In the genomic region with DNA sequence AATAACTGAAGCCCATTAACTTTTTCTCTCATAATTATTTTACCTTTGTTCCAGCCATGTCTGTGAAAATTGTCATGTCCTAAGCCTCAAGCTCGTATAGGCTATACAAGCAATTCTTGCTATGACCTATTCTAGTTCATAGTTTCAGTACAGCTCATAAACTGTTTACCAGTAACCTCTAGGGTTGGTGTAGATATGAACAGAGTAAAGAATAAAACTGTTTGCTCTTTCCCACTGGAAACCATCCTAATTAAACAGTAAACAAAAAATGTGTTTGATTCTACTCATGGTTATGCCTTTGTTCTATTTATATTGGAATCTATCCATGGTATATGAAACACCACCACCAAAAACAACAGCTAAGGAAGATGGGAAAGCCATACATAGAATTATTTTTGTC, we compare ENCODE assay signal across 22 cellular contexts.
"Had no signal": no experiment of that assay in that cellular context is flagged by ENCODE, and none has a peak within 500 bp of the region (broad histone marks: within the 10 kb centered on the region; RNA-seq: fewer than 3 reads in every experiment).

No MANE protein-coding gene starts in this region.

- FAIRE-seq: endometrium had no signal

- H3K27ac Mint-ChIP-seq: activated naive CD4-positive, alpha-beta T cell treated with anti-CD3 and anti-CD28 coated beads for 36 hours; brain; memory B cell; progenitor cell of endocrine pancreas had no signal

- H3K4me3 Mint-ChIP-seq: activated naive CD4-positive, alpha-beta T cell treated with anti-CD3 and anti-CD28 coated beads for 36 hours; activated T-cell treated with anti-CD3 and anti-CD28 coated beads, Interleukin-2, amount 50 U/mL, for 4 hours; brain; memory B cell; neural crest cell had no signal

- ATAC-seq: activated T-cell treated with anti-CD3 and anti-CD28 coated beads, Interleukin-2, amount 50 U/mL, for 4 hours; esophagus mucosa; gastrocnemius medialis; left lung had no signal

- H3K36me3 ChIP-seq: colonic mucosa, gastrocnemius medialis, left lung, thyroid gland had no signal

- H3K27ac ChIP-seq: colonic mucosa, gastrocnemius medialis, left lung, thyroid gland had no signal

- H3K27me3 Mint-ChIP-seq: brain, memory B cell, progenitor cell of endocrine pancreas had no signal

- H3K4me1 Mint-ChIP-seq: brain, memory B cell, neural crest cell had no signal

- H3K4me3 ChIP-seq: colonic mucosa, gastrocnemius medialis, left lung, thyroid gland had no signal

- H3K9me3 ChIP-seq: colonic mucosa, gastrocnemius medialis, thyroid gland had no signal

- DNase-seq: activated CD4-positive, alpha-beta T cell treated with anti-CD3 and anti-CD28 coated beads, Interleukin-2, amount 50 U/mL, for 1 hour; activated CD4-positive, CD25-positive, alpha-beta regulatory T cell treated with anti-CD3 and anti-CD28 coated beads, Interleukin-2, amount 50 U/mL, for 72 hours; activated CD8-positive, alpha-beta memory T cell treated with anti-CD3 and anti-CD28 coated beads, Interleukin-2, amount 50 U/mL, for 4 hours; activated naive CD4-positive, alpha-beta T cell treated with anti-CD3 and anti-CD28 coated beads for 36 hours; activated T-cell treated with anti-CD3 and anti-CD28 coated beads, Interleukin-2, amount 50 U/mL, for 4 hours; central memory CD4-positive, alpha-beta T cell; colonic mucosa; gastrocnemius medialis; head of caudate nucleus; kidney; left lung; stimulated activated CD4-positive, alpha-beta T cell treated with anti-CD3 and anti-CD28 coated beads, Interleukin-12 subunit alpha, Interleukin-12 subunit beta, amount 100 ng/mL, for 4 hours; stimulated activated CD4-positive, alpha-beta T cell treated with anti-CD3 and anti-CD28 coated beads, Interleukin-1b, Interleukin-23, amount 100 ng/mL, for 48 hours; stimulated activated CD8-positive, alpha-beta memory T cell treated with anti-CD3 and anti-CD28 coated beads, Interleukin-4, amount 100 ng/mL, for 48 hours; stimulated activated naive CD4-positive, alpha-beta T cell treated with Interleukin-2 at 50 U/mL for 16 hours; thyroid gland had no signal

- H3K4me1 ChIP-seq: colonic mucosa, gastrocnemius medialis, left lung, thyroid gland had no signal

- H3K9me3 Mint-ChIP-seq: brain had no signal

- H3K27me3 ChIP-seq: colonic mucosa, gastrocnemius medialis, left lung, thyroid gland had no signal

- H3K36me3 Mint-ChIP-seq: brain, memory B cell had no signal
